Comparison of ENCODE assay signal across 22 cellular contexts in genomic region chr2:13745324-13745723, GRCh38.
DNase-seq lines count a peak whose midpoint lies in the region; ATAC-seq and TF ChIP-seq lines count a peak whose summit lies in the region.
"Had no signal": no experiment of that assay in that cellular context is flagged by ENCODE, and none has a peak within 500 bp of the region (broad histone marks: within the 10 kb centered on the region; RNA-seq: fewer than 3 reads in every experiment).

No MANE protein-coding gene starts in this region.

- H2AFZ ChIP-seq in Loucy (ENCODE audit: low read length) (no peak overlapping the region), neural progenitor cell (replicated peaks) (no peak overlapping the region)
- H2AFZ ChIP-seq: GM23248 had no signal

- H3K79me2 ChIP-seq in Loucy (ENCODE audit: insufficient read depth, low read length): no peaks in the 10 kb centered on the region
- H3K79me2 ChIP-seq in neural progenitor cell (ENCODE audit: low read depth): no peaks in the 10 kb centered on the region

- no peak overlapping the region for H3K4me2 ChIP-seq in Loucy (ENCODE audit: low read depth, low read length, poor library complexity, severe bottlenecking)
- H3K4me2 ChIP-seq in neural progenitor cell: no peak overlapping the region

- no peak overlapping the region for H3K27ac ChIP-seq in neural progenitor cell
- H3K27ac ChIP-seq in adrenal gland: no peak overlapping the region
- H3K27ac ChIP-seq: GM23248, lower lobe of right lung, neutrophil, thoracic aorta had no signal

- TF ChIP-seq POLR2A in adrenal gland (IDR thresholded peaks at IDR 0.05): no peak

- H3K4me3 ChIP-seq in Loucy (ENCODE audit: low read length, poor library complexity, severe bottlenecking): no peak overlapping the region
- no peak overlapping the region for H3K4me3 ChIP-seq in neural progenitor cell
- no peak overlapping the region for H3K4me3 ChIP-seq in adrenal gland
- H3K4me3 ChIP-seq: GM23248, K562, lower lobe of right lung, thoracic aorta had no signal

- H3K9me3 Mint-ChIP-seq in neural progenitor cell: peaks cover 25% of the 10 kb centered on the region

- no peak overlapping the region for H3K27ac Mint-ChIP-seq in neural progenitor cell
- H3K27ac Mint-ChIP-seq: activated CD4-positive, alpha-beta T cell treated with anti-CD3 and anti-CD28 coated beads, Interleukin-2, amount 10 ng/mL, durations not matched to agents 7 days and 5 days; activated naive CD8-positive, alpha-beta T cell treated with anti-CD3 and anti-CD28 coated beads for 36 hours; CD4-positive, alpha-beta memory T cell; stimulated activated effector memory CD8-positive, alpha-beta T cell treated with anti-CD3 and anti-CD28 coated beads, Interleukin-12 subunit alpha, Interleukin-12 subunit beta, amount 100 ng/mL, for 72 hours had no signal

- H3F3A ChIP-seq in Loucy (ENCODE audit: low read depth) (no peaks in the 10 kb centered on the region), neural progenitor cell (ENCODE audit: low read depth) (no peaks in the 10 kb centered on the region)

- 0 out of 2 replicates have a peak, but pooled peaks cover 4% of the 10 kb centered on the region for H3K9me3 ChIP-seq in Loucy (ENCODE audit: insufficient read depth, low read depth, low read length)
- no peaks in the 10 kb centered on the region for H3K9me3 ChIP-seq in neural progenitor cell (ENCODE audit: low read depth)
- no peaks in the 10 kb centered on the region for H3K9me3 ChIP-seq in adrenal gland (replicated peaks in 1 of 3)
- H3K9me3 ChIP-seq: neutrophil, thoracic aorta had no signal

- H3K36me3 ChIP-seq in Loucy (ENCODE audit: insufficient read depth, low read length) (no peaks in the 10 kb centered on the region), neural progenitor cell (no peaks in the 10 kb centered on the region), adrenal gland (replicated peaks in 1 of 2) (no peaks in the 10 kb centered on the region)
- H3K36me3 ChIP-seq: lower lobe of right lung, neutrophil, thoracic aorta had no signal

- H4K20me1 ChIP-seq in Loucy (ENCODE audit: insufficient read depth, low read length, poor library complexity, severe bottlenecking): no peaks in the 10 kb centered on the region
- H4K20me1 ChIP-seq in neural progenitor cell (ENCODE audit: low read depth): no peaks in the 10 kb centered on the region

- H3K4me1 ChIP-seq in Loucy (ENCODE audit: insufficient read depth, low read length, poor library complexity, severe bottlenecking) (no peaks in the 10 kb centered on the region), neural progenitor cell (no peaks in the 10 kb centered on the region), adrenal gland (replicated peaks in 1 of 2) (no peaks in the 10 kb centered on the region)
- H3K4me1 ChIP-seq: lower lobe of right lung had no signal

- H3K36me3 Mint-ChIP-seq in neural progenitor cell: no peaks in the 10 kb centered on the region
- H3K36me3 Mint-ChIP-seq: activated naive CD8-positive, alpha-beta T cell treated with anti-CD3 and anti-CD28 coated beads for 36 hours; CD4-positive, alpha-beta memory T cell; stimulated activated effector memory CD8-positive, alpha-beta T cell treated with anti-CD3 and anti-CD28 coated beads, Interleukin-12 subunit alpha, Interleukin-12 subunit beta, amount 100 ng/mL, for 72 hours had no signal

- H3K27me3 ChIP-seq in Loucy (ENCODE audit: insufficient read depth, low read length, poor library complexity, severe bottlenecking) (no peaks in the 10 kb centered on the region), neural progenitor cell (no peaks in the 10 kb centered on the region), adrenal gland (no peaks in the 10 kb centered on the region)
- H3K27me3 ChIP-seq: neutrophil had no signal

- intact Hi-C loops in adrenal gland (cut with DNase I): no loop called here

- peaks cover 4% of the 10 kb centered on the region for H3K27me3 Mint-ChIP-seq in neural progenitor cell (ENCODE audit: insufficient read depth, low read depth)
- H3K27me3 Mint-ChIP-seq: activated CD4-positive, alpha-beta T cell treated with anti-CD3 and anti-CD28 coated beads, Interleukin-2, amount 10 ng/mL, durations not matched to agents 7 days and 5 days; activated naive CD8-positive, alpha-beta T cell treated with anti-CD3 and anti-CD28 coated beads for 36 hours; CD4-positive, alpha-beta memory T cell had no signal

- peak; percentile 42 for DNase-seq in H4 (ENCODE audit: low spot score)
- peak; percentile 54 for DNase-seq in ecto neural progenitor cell (ENCODE audit: low spot score)
- peak; percentile 18 for DNase-seq in neural progenitor cell (ENCODE audit: low spot score)
- DNase-seq in adrenal gland: no peak
- DNase-seq in activated naive CD4-positive, alpha-beta T cell treated with anti-CD3 and anti-CD28 coated beads, Interleukin-2, amount 50 U/mL, for 16 hours: no peak
- DNase-seq: activated CD4-positive, alpha-beta T cell treated with anti-CD3 and anti-CD28 coated beads, Interleukin-2, amount 10 ng/mL, durations not matched to agents 7 days and 5 days; activated naive CD8-positive, alpha-beta T cell treated with anti-CD3 and anti-CD28 coated beads for 36 hours; DMS79; effector CD4-positive, alpha-beta T cell; foreskin melanocyte; GM23248; lower lobe of right lung; NCI-H2171 treated with DMSO at 0.1 percent for 48 hours; stimulated activated CD4-positive, alpha-beta T cell treated with anti-CD3 and anti-CD28 coated beads, Interleukin-1b, Interleukin-23, amount 100 ng/mL, for 48 hours had no signal

- H3K4me1 Mint-ChIP-seq in neural progenitor cell: peaks cover 3% of the 10 kb centered on the region
- H3K4me1 Mint-ChIP-seq: activated CD4-positive, alpha-beta T cell treated with anti-CD3 and anti-CD28 coated beads, Interleukin-2, amount 10 ng/mL, durations not matched to agents 7 days and 5 days; activated naive CD8-positive, alpha-beta T cell treated with anti-CD3 and anti-CD28 coated beads for 36 hours; CD4-positive, alpha-beta memory T cell; stimulated activated effector memory CD8-positive, alpha-beta T cell treated with anti-CD3 and anti-CD28 coated beads, Interleukin-12 subunit alpha, Interleukin-12 subunit beta, amount 100 ng/mL, for 72 hours had no signal

- WGBS in adrenal gland, 4 donors: 47 to 57% (median 54%) methylated on average over 3 to 4 of the region's 4 CpGs

- ATAC-seq in activated CD4-positive, CD25-positive, alpha-beta regulatory T cell treated with anti-CD3 and anti-CD28 coated beads, Interleukin-2, amount 50 U/mL, for 24 hours: no peak
- ATAC-seq: esophagus mucosa; K562; lower lobe of right lung; stimulated activated effector memory CD8-positive, alpha-beta T cell treated with anti-CD3 and anti-CD28 coated beads, Interleukin-12 subunit alpha, Interleukin-12 subunit beta, amount 100 ng/mL, for 72 hours had no signal

- no peaks in the 10 kb centered on the region for H3K9me2 ChIP-seq in Loucy (replicated peaks; ENCODE audit: low read depth, low read length)

- TF ChIP-seq CTCF in Loucy (conservative IDR thresholded peaks at IDR 0.05; ENCODE audit: low read length) (0 out of 2 replicates have a peak, but pooled peaks have one; percentile 13), neural progenitor cell (IDR thresholded peaks at IDR 0.05) (no peak), adrenal gland (IDR thresholded peaks at IDR 0.05) (no peak)

- no peak overlapping the region for H3K4me3 Mint-ChIP-seq in neural progenitor cell
- H3K4me3 Mint-ChIP-seq: activated CD4-positive, alpha-beta T cell treated with anti-CD3 and anti-CD28 coated beads, Interleukin-2, amount 10 ng/mL, durations not matched to agents 7 days and 5 days; activated naive CD8-positive, alpha-beta T cell treated with anti-CD3 and anti-CD28 coated beads for 36 hours; CD4-positive, alpha-beta memory T cell; stimulated activated effector memory CD8-positive, alpha-beta T cell treated with anti-CD3 and anti-CD28 coated beads, Interleukin-12 subunit alpha, Interleukin-12 subunit beta, amount 100 ng/mL, for 72 hours had no signal

- H3K9ac ChIP-seq in Loucy (ENCODE audit: low read depth, low read length, poor library complexity, severe bottlenecking): no peak overlapping the region
- H3K9ac ChIP-seq in neural progenitor cell: no peak overlapping the region
- H3K9ac ChIP-seq: GM23248 had no signal

Comparison
In these comparisons a context has a peak if more than half of its experiments do, and no peak if none do; other contexts are left out.
1. DNase-seq: peak in H4 (single experiment), ecto neural progenitor cell (single experiment) and neural progenitor cell (single experiment); none in adrenal gland (0 of 7) and activated naive CD4-positive, alpha-beta T cell treated with anti-CD3 and anti-CD28 coated beads, Interleukin-2, amount 50 U/mL, for 16 hours (single experiment).